21 cellular contexts compared by ENCODE assay signal in the genomic region with DNA sequence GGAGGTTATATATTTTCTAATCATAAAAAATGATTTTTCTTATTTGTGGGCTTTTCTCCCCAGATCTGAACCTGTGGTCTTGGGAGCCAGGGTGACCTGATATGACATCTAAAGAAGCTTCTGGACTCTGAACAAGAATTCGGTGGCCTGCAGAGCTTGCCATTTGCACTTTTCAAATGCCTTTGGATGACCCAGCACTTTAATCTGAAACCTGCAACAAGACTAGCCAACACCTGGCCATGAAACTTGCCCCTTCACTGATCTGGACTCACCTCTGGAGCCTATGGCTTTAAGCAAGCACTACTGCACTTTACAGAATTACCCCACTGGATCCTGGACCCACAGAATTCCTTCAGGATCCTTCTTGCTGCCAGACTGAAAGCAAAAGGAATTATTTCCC. TPM values are rescaled to one million over a fixed set of nuclear protein-coding genes. Genes with fewer than 3 reads are reported as not detected.
DNase-seq lines count a peak whose midpoint lies in the region; ATAC-seq, FAIRE-seq and TF ChIP-seq lines count a peak whose summit lies in the region.
"Had no signal": no experiment of that assay in that cellular context is flagged by ENCODE, and none has a peak within 500 bp of the region (broad histone marks: within the 10 kb centered on the region; RNA-seq: fewer than 3 reads in every experiment).

No MANE protein-coding gene starts in this region.

- in situ Hi-C loops in gastrocnemius medialis (cut with MboI; ENCODE audit: low sequenced_read_pairs in 4 of 4) = no loop called here

- H3K4me3 Mint-ChIP-seq in CD14-positive monocyte = no peak overlapping the region
- H3K4me3 Mint-ChIP-seq: CD4-positive, CD25-positive, alpha-beta regulatory T cell; CD8-positive, alpha-beta memory T cell had no signal

- 76 to 85% methylated on average over 1 of the region's 1 CpG for WGBS in upper lobe of left lung, 2 donors

- H3K36me3 Mint-ChIP-seq in CD14-positive monocyte = no peaks in the 10 kb centered on the region

- peak overlapping the region; percentile 54 to 85 (median 82) for H3K27ac Mint-ChIP-seq in CD14-positive monocyte

- intact Hi-C loops in CD14-positive monocyte (cut with micrococcal nuclease) = loop anchor here (10.0 kb wide), 3 partner anchors 55 to 115 kb away; a partner anchor contains a TSS
- intact Hi-C loops in gastrocnemius medialis (cut with DNase I; ENCODE audit: low total_unique reads) = no loop called here

- H3K27ac ChIP-seq in epithelial cell of prostate (peak overlapping the region; percentile 7), gastrocnemius medialis (peak overlapping the region in 1 of 4 donors; percentile 66), upper lobe of left lung (no peak overlapping the region)
- H3K27ac ChIP-seq: BLaER1, HL-60 had no signal

- peaks cover 12 to 25% of the 10 kb centered on the region in 2 donors for H3K4me1 ChIP-seq in gastrocnemius medialis
- no peaks in the 10 kb centered on the region for H3K4me1 ChIP-seq in upper lobe of left lung

- H3K9me3 ChIP-seq in gastrocnemius medialis (no peaks in the 10 kb centered on the region), upper lobe of left lung (no peaks in the 10 kb centered on the region)
- H3K9me3 ChIP-seq: HAP-1 had no signal

- no peak for TF ChIP-seq POLR2A in gastrocnemius medialis (IDR thresholded peaks at IDR 0.05)
- no peak for TF ChIP-seq POLR2A in upper lobe of left lung (IDR thresholded peaks at IDR 0.05)

- DNase-seq in CD14-positive monocyte (ENCODE audit: low spot score) (no peak), RPMI8226 (peak; percentile 68), epithelial cell of prostate (ENCODE audit: low read depth, low spot score) (no peak), gastrocnemius medialis (peak in 1 of 2 donors; percentile 40), HuH-7.5 (ENCODE audit: low spot score) (no peak), upper lobe of left lung (no peak), RCC 7860 (ENCODE audit: low spot score) (no peak)
- DNase-seq: 8988T; CD4-positive, CD25-positive, alpha-beta regulatory T cell; CD8-positive, alpha-beta memory T cell; COR-L47; DMS 273 treated with DMSO at 0.1 percent for 48 hours; DMS53; DND-41; EL; IMR-90 had no signal

- peaks cover 0 to 4% (median 1%) of the 10 kb centered on the region in 3 donors for H3K27me3 Mint-ChIP-seq in CD14-positive monocyte (ENCODE audit: low read depth in 3 of 3)
- H3K27me3 Mint-ChIP-seq: CD4-positive, CD25-positive, alpha-beta regulatory T cell; CD8-positive, alpha-beta memory T cell had no signal

- ATAC-seq in gastrocnemius medialis (peak; percentile 43 to 78), upper lobe of left lung (ENCODE audit: low FRiP score in 2 of 2) (no peak)

- H3K4me3 ChIP-seq in gastrocnemius medialis (no peak overlapping the region), upper lobe of left lung (no peak overlapping the region)
- H3K4me3 ChIP-seq: BLaER1, GM12878, HAP-1 had no signal

- H3K4me1 Mint-ChIP-seq in CD14-positive monocyte = peaks cover 34% of the 10 kb centered on the region

- no peak for FAIRE-seq in RCC 7860 (lab: Jason Lieb, UNC)
- FAIRE-seq: GM12878 had no signal

- TF ChIP-seq EP300 in upper lobe of left lung (IDR thresholded peaks at IDR 0.05) = no peak

- H3K27me3 ChIP-seq in gastrocnemius medialis (no peaks in the 10 kb centered on the region), upper lobe of left lung (no peaks in the 10 kb centered on the region)
- H3K27me3 ChIP-seq: BLaER1 had no signal

- H3K36me3 ChIP-seq in gastrocnemius medialis = peaks cover 0 to 4% of the 10 kb centered on the region in 2 donors
- peaks cover 0 to 6% (median 0%) of the 10 kb centered on the region in 4 donors for H3K36me3 ChIP-seq in upper lobe of left lung
- H3K36me3 ChIP-seq: HAP-1 had no signal

- peaks cover 0 to 3% (median 3%) of the 10 kb centered on the region in 7 donors for H3K9me3 Mint-ChIP-seq in CD14-positive monocyte

- TF ChIP-seq CTCF in CD14-positive monocyte (IDR thresholded peaks at IDR 0.05) (no peak), gastrocnemius medialis (IDR thresholded peaks at IDR 0.05 in 4 of 5, conservative IDR thresholded peaks at IDR 0.05 in 1 of 5) (no peak), upper lobe of left lung (IDR thresholded peaks at IDR 0.05) (no peak)

RNA-seq across cellular contexts. Expression of a gene that starts 59.0 kb away (rescaled TPM):
- 10 to 100 TPM; 13.4 to 16.3 TPM for polyA plus RNA-seq in CD14-positive monocyte
- total RNA-seq in gastrocnemius medialis (100 to 1,000 TPM in 1 of 4 donors, 10 to 100 TPM in 3; 34.0 to 153 (median 37.3) TPM), upper lobe of left lung (10 to 100 TPM; 21.5 to 62.9 (median 31.0) TPM)

RNA-seq across cellular contexts. Expression of a gene that starts 59.6 kb away (rescaled TPM):
- under 1 TPM; 0.16 to 0.41 TPM for polyA plus RNA-seq in CD14-positive monocyte
- 1 to 10 TPM; 1.4 to 2.5 (median 1.7) TPM for total RNA-seq in gastrocnemius medialis
- 10 to 100 TPM in 1 of 6 donors, 1 to 10 TPM in 5; 1.0 to 10.6 (median 3.2) TPM for total RNA-seq in upper lobe of left lung
- total RNA-seq: G401 had no signal
- polyA plus RNA-seq: CD8-positive, alpha-beta memory T cell had no signal

Comparison
In these comparisons a context has a peak if more than half of its experiments do, and no peak if none do; other contexts are left out.
1. ATAC-seq: peak in gastrocnemius medialis (2 of 2); none in upper lobe of left lung (0 of 2).